ENCODE assay signal across 1 cellular context in genomic region chr12:646303-647038, GRCh38.
A peak's percentile ranks its signal among the peaks of the same experiment; 100 is the strongest.
TF ChIP-seq lines count a peak whose summit lies in the region.

No MANE protein-coding gene starts in this region.

TF ChIP-seq in HepG2, 621 proteins besides CTCF, POLR2A, EP300 and RAD21 (continued from another document and continues in another):
- no peak for TF ChIP-seq NCOA5 (CRISPR knock-in tag; IDR thresholded peaks at IDR 0.05)
- 0 out of 2 replicates have a peak, but pooled peaks have one; percentile 14 for TF ChIP-seq ZNF790 (CRISPR knock-in tag; IDR thresholded peaks at IDR 0.05; ENCODE audit: borderline replicate concordance)
- no peak for TF ChIP-seq MAF1 (CRISPR knock-in tag; IDR thresholded peaks at IDR 0.05; ENCODE audit: borderline replicate concordance)
- TF ChIP-seq ZNF431 (CRISPR knock-in tag; IDR thresholded peaks at IDR 0.05; ENCODE audit: borderline replicate concordance, low read depth) = 0 out of 2 replicates have a peak, but pooled peaks have one; percentile 24
- TF ChIP-seq ZNF326 (CRISPR knock-in tag; IDR thresholded peaks at IDR 0.05; ENCODE audit: borderline replicate concordance) = no peak
- TF ChIP-seq ZNF207 (IDR thresholded peaks at IDR 0.05; ENCODE audit: borderline replicate concordance) = no peak
- peak; percentile 95 for TF ChIP-seq ZNF788 (CRISPR knock-in tag; IDR thresholded peaks at IDR 0.05; ENCODE audit: borderline replicate concordance)
- TF ChIP-seq, protein P1, sequence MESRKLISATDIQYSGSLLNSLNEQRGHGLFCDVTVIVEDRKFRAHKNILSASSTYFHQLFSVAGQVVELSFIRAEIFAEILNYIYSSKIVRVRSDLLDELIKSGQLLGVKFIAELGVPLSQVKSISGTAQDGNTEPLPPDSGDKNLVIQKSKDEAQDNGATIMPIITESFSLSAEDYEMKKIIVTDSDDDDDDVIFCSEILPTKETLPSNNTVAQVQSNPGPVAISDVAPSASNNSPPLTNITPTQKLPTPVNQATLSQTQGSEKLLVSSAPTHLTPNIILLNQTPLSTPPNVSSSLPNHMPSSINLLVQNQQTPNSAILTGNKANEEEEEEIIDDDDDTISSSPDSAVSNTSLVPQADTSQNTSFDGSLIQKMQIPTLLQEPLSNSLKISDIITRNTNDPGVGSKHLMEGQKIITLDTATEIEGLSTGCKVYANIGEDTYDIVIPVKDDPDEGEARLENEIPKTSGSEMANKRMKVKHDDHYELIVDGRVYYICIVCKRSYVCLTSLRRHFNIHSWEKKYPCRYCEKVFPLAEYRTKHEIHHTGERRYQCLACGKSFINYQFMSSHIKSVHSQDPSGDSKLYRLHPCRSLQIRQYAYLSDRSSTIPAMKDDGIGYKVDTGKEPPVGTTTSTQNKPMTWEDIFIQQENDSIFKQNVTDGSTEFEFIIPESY (CRISPR knock-in tag; IDR thresholded peaks at IDR 0.05) = no peak; the same call in 1 of the 2 replicates
- peak; percentile 82 for TF ChIP-seq ZEB1 (IDR thresholded peaks at IDR 0.05; ENCODE audit: insufficient replicate concordance, low read depth)
- TF ChIP-seq CHD2 (IDR thresholded peaks at IDR 0.05; ENCODE audit: low read depth, low read length) = no peak
- TF ChIP-seq, protein P2, sequence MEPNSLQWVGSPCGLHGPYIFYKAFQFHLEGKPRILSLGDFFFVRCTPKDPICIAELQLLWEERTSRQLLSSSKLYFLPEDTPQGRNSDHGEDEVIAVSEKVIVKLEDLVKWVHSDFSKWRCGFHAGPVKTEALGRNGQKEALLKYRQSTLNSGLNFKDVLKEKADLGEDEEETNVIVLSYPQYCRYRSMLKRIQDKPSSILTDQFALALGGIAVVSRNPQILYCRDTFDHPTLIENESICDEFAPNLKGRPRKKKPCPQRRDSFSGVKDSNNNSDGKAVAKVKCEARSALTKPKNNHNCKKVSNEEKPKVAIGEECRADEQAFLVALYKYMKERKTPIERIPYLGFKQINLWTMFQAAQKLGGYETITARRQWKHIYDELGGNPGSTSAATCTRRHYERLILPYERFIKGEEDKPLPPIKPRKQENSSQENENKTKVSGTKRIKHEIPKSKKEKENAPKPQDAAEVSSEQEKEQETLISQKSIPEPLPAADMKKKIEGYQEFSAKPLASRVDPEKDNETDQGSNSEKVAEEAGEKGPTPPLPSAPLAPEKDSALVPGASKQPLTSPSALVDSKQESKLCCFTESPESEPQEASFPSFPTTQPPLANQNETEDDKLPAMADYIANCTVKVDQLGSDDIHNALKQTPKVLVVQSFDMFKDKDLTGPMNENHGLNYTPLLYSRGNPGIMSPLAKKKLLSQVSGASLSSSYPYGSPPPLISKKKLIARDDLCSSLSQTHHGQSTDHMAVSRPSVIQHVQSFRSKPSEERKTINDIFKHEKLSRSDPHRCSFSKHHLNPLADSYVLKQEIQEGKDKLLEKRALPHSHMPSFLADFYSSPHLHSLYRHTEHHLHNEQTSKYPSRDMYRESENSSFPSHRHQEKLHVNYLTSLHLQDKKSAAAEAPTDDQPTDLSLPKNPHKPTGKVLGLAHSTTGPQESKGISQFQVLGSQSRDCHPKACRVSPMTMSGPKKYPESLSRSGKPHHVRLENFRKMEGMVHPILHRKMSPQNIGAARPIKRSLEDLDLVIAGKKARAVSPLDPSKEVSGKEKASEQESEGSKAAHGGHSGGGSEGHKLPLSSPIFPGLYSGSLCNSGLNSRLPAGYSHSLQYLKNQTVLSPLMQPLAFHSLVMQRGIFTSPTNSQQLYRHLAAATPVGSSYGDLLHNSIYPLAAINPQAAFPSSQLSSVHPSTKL (CRISPR knock-in tag; IDR thresholded peaks at IDR 0.05) = peak; percentile 96
- no peak for TF ChIP-seq HMGA1 (CRISPR knock-in tag; conservative IDR thresholded peaks at IDR 0.05)
- no peak for TF ChIP-seq TMF1 (CRISPR knock-in tag; IDR thresholded peaks at IDR 0.05; ENCODE audit: low read depth)
- TF ChIP-seq NR2C2 (CRISPR knock-in tag; IDR thresholded peaks at IDR 0.05; ENCODE audit: borderline replicate concordance) = peak; percentile 72; the same call in 1 of the 2 replicates
- no peak for TF ChIP-seq ZNF276 (CRISPR knock-in tag; IDR thresholded peaks at IDR 0.05; ENCODE audit: low read depth)
- TF ChIP-seq FOXP4 (CRISPR knock-in tag; IDR thresholded peaks at IDR 0.05) = peak; percentile 99
- TF ChIP-seq MEIS2 (CRISPR knock-in tag; IDR thresholded peaks at IDR 0.05) = peak; percentile 85
- TF ChIP-seq ZNF644 (CRISPR knock-in tag; IDR thresholded peaks at IDR 0.05; ENCODE audit: low read depth) = peak; percentile 46; the same call in 1 of the 2 replicates
- no peak for TF ChIP-seq ZNF775 (CRISPR knock-in tag; IDR thresholded peaks at IDR 0.05; ENCODE audit: borderline replicate concordance)
- 0 out of 2 replicates have a peak, but pooled peaks have one; percentile 37 for TF ChIP-seq ZNF138 (CRISPR knock-in tag; IDR thresholded peaks at IDR 0.05; ENCODE audit: low read depth)
- no peak for TF ChIP-seq AGO1 (IDR thresholded peaks at IDR 0.05; ENCODE audit: low read depth, low read length, poor library complexity, severe bottlenecking)
- TF ChIP-seq ZNF335 (CRISPR knock-in tag; IDR thresholded peaks at IDR 0.05) = peak; percentile 75; the same call in 1 of the 2 replicates
- no peak for TF ChIP-seq RORA (CRISPR knock-in tag; IDR thresholded peaks at IDR 0.05)
- TF ChIP-seq, protein P3, sequence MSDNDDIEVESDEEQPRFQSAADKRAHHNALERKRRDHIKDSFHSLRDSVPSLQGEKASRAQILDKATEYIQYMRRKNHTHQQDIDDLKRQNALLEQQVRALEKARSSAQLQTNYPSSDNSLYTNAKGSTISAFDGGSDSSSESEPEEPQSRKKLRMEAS (IDR thresholded peaks at IDR 0.05) = peak; percentile 66; the same call in 1 of the 2 replicates
- TF ChIP-seq TOPORS (CRISPR knock-in tag; IDR thresholded peaks at IDR 0.05) = no peak
- TF ChIP-seq, protein P4, sequence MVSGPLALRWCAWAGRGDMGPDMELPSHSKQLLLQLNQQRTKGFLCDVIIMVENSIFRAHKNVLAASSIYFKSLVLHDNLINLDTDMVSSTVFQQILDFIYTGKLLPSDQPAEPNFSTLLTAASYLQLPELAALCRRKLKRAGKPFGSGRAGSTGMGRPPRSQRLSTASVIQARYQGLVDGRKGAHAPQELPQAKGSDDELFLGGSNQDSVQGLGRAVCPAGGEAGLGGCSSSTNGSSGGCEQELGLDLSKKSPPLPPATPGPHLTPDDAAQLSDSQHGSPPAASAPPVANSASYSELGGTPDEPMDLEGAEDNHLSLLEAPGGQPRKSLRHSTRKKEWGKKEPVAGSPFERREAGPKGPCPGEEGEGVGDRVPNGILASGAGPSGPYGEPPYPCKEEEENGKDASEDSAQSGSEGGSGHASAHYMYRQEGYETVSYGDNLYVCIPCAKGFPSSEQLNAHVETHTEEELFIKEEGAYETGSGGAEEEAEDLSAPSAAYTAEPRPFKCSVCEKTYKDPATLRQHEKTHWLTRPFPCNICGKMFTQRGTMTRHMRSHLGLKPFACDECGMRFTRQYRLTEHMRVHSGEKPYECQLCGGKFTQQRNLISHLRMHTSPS (CRISPR knock-in tag; IDR thresholded peaks at IDR 0.05; ENCODE audit: low read depth) = peak; percentile 40; the same call in 1 of the 2 replicates
- peak; percentile 92 for TF ChIP-seq PHF21A (CRISPR knock-in tag; IDR thresholded peaks at IDR 0.05)
- TF ChIP-seq TRIM22 (IDR thresholded peaks at IDR 0.05) = no peak
- TF ChIP-seq HMG20A (CRISPR knock-in tag; IDR thresholded peaks at IDR 0.05; ENCODE audit: borderline replicate concordance) = peak; percentile 93
- TF ChIP-seq ZNF776 (CRISPR knock-in tag; IDR thresholded peaks at IDR 0.05) = no peak
- TF ChIP-seq, protein P5, sequence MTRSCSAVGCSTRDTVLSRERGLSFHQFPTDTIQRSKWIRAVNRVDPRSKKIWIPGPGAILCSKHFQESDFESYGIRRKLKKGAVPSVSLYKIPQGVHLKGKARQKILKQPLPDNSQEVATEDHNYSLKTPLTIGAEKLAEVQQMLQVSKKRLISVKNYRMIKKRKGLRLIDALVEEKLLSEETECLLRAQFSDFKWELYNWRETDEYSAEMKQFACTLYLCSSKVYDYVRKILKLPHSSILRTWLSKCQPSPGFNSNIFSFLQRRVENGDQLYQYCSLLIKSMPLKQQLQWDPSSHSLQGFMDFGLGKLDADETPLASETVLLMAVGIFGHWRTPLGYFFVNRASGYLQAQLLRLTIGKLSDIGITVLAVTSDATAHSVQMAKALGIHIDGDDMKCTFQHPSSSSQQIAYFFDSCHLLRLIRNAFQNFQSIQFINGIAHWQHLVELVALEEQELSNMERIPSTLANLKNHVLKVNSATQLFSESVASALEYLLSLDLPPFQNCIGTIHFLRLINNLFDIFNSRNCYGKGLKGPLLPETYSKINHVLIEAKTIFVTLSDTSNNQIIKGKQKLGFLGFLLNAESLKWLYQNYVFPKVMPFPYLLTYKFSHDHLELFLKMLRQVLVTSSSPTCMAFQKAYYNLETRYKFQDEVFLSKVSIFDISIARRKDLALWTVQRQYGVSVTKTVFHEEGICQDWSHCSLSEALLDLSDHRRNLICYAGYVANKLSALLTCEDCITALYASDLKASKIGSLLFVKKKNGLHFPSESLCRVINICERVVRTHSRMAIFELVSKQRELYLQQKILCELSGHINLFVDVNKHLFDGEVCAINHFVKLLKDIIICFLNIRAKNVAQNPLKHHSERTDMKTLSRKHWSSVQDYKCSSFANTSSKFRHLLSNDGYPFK (CRISPR knock-in tag; IDR thresholded peaks at IDR 0.05; ENCODE audit: borderline replicate concordance) = no peak
- TF ChIP-seq RFX3 (CRISPR knock-in tag; IDR thresholded peaks at IDR 0.05) = no peak
- no peak for TF ChIP-seq ZNF484 (CRISPR knock-in tag; IDR thresholded peaks at IDR 0.05; ENCODE audit: borderline replicate concordance, low read depth)
- no peak for TF ChIP-seq GTF3A (CRISPR knock-in tag; conservative IDR thresholded peaks at IDR 0.05)
- TF ChIP-seq LCORL (IDR thresholded peaks at IDR 0.05) = no peak
- TF ChIP-seq LCORL (CRISPR knock-in tag; IDR thresholded peaks at IDR 0.05) = peak; percentile 98
- peak; percentile 88 for TF ChIP-seq TEAD3 (CRISPR knock-in tag; optimal IDR thresholded peaks at IDR 0.05; ENCODE audit: borderline replicate concordance)
- TF ChIP-seq, protein P6, sequence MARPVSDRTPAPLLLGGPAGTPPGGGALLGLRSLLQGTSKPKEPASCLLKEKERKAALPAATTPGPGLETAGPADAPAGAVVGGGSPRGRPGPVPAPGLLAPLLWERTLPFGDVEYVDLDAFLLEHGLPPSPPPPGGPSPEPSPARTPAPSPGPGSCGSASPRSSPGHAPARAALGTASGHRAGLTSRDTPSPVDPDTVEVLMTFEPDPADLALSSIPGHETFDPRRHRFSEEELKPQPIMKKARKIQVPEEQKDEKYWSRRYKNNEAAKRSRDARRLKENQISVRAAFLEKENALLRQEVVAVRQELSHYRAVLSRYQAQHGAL (CRISPR knock-in tag; IDR thresholded peaks at IDR 0.05; ENCODE audit: not compliant biosample characterization) = no peak
- TF ChIP-seq ZNF761 (CRISPR knock-in tag; conservative IDR thresholded peaks at IDR 0.05) = no peak
- TF ChIP-seq ZNF225 (CRISPR knock-in tag; IDR thresholded peaks at IDR 0.05) = no peak
- no peak for TF ChIP-seq ZNF678 (CRISPR knock-in tag; IDR thresholded peaks at IDR 0.05)
- no peak for TF ChIP-seq ZNF180 (CRISPR knock-in tag; IDR thresholded peaks at IDR 0.05; ENCODE audit: borderline replicate concordance, low read depth)
- TF ChIP-seq GLI4 (CRISPR knock-in tag; IDR thresholded peaks at IDR 0.05; ENCODE audit: borderline replicate concordance) = no peak
- no peak for TF ChIP-seq RBFOX2 (IDR thresholded peaks at IDR 0.05; ENCODE audit: low read depth, low read length)
